ENCODE assay signal across 16 cellular contexts in genomic region chr4:98290511-98290910, GRCh38. TPM values are rescaled to one million over a fixed set of nuclear protein-coding genes. Genes with fewer than 3 reads are reported as not detected.
A peak's percentile ranks its signal among the peaks of the same experiment; 100 is the strongest.
DNase-seq lines count a peak whose midpoint lies in the region; ATAC-seq, FAIRE-seq and TF ChIP-seq lines count a peak whose summit lies in the region.
"Had no signal": no experiment of that assay in that cellular context is flagged by ENCODE, and none has a peak within 500 bp of the region (broad histone marks: within the 10 kb centered on the region; RNA-seq: fewer than 3 reads in every experiment).

No MANE protein-coding gene starts in this region.

- H3K36me3 ChIP-seq in cardiac muscle cell, result no peaks in the 10 kb centered on the region
- H3K36me3 ChIP-seq in left ventricle myocardium inferior, result no peaks in the 10 kb centered on the region
- H3K36me3 ChIP-seq in gastroesophageal sphincter, result peaks cover 0 to 4% of the 10 kb centered on the region in 2 donors

- no peaks in the 10 kb centered on the region for H3K27me3 Mint-ChIP-seq in T-helper 17 cell

- TF ChIP-seq POLR2A in gastroesophageal sphincter (IDR thresholded peaks at IDR 0.05), result no peak

- ATAC-seq in T-helper 17 cell (no peak), gastroesophageal sphincter (no peak), esophagus mucosa (no peak)
- ATAC-seq: HCT116 had no signal

- intact Hi-C loops in left ventricle myocardium inferior (cut with micrococcal nuclease), result no loop called here

- no peak for TF ChIP-seq EP300 in gastroesophageal sphincter (IDR thresholded peaks at IDR 0.05)

- H3K27me3 ChIP-seq in cardiac muscle cell (no peaks in the 10 kb centered on the region), left ventricle myocardium inferior (ENCODE audit: low read depth) (no peaks in the 10 kb centered on the region), gastroesophageal sphincter (no peaks in the 10 kb centered on the region)
- H3K27me3 ChIP-seq: BE2C, spleen had no signal

- H3K27ac ChIP-seq in cardiac muscle cell, result peak overlapping the region; percentile 71
- H3K27ac ChIP-seq in left ventricle myocardium inferior (replicated peaks), result no peak overlapping the region
- no peak overlapping the region for H3K27ac ChIP-seq in gastroesophageal sphincter

- DNase-seq in cardiac muscle cell (ENCODE audit: low read depth in 1 of 2, low spot score in 1 of 2) (peak in 1 of 2 donors; percentile 80), left ventricle myocardium inferior (no peak), T-helper 17 cell (no peak), fibroblast of pulmonary artery (ENCODE audit: low read depth) (peak; percentile 67), D721Med (ENCODE audit: insufficient read length, low spot score) (no peak), NCI-H1436 (lab: John Stamatoyannopoulos, UW) (no peak)
- DNase-seq: activated CD4-positive, alpha-beta T cell treated with anti-CD3 and anti-CD28 coated beads for 1 hour; activated naive CD4-positive, alpha-beta T cell treated with Interleukin-2 at 50 U/mL for 16 hours; BE2C; effector CD8-positive, alpha-beta T cell; NCI-H510A treated with DMSO at 0.1 percent for 48 hours; SHP77; spleen had no signal

- no peak for TF ChIP-seq CTCF in cardiac muscle cell (IDR thresholded peaks at IDR 0.05; ENCODE audit: low read depth, low read length)
- TF ChIP-seq CTCF in left ventricle myocardium inferior (IDR thresholded peaks at IDR 0.05; ENCODE audit: borderline replicate concordance), result no peak
- no peak for TF ChIP-seq CTCF in fibroblast of pulmonary artery (IDR thresholded peaks at IDR 0.05; ENCODE audit: low read length, missing control alignments)
- no peak for TF ChIP-seq CTCF in D721Med (IDR thresholded peaks at IDR 0.05; ENCODE audit: insufficient read depth, missing control alignments)
- no peak for TF ChIP-seq CTCF in gastroesophageal sphincter (IDR thresholded peaks at IDR 0.05)

- peaks cover 21% of the 10 kb centered on the region for H3K4me1 Mint-ChIP-seq in T-helper 17 cell

- peaks cover 45% of the 10 kb centered on the region for H3K4me1 ChIP-seq in cardiac muscle cell (ENCODE audit: low read depth)
- H3K4me1 ChIP-seq in left ventricle myocardium inferior, result peaks cover 43% of the 10 kb centered on the region
- H3K4me1 ChIP-seq in gastroesophageal sphincter, result peaks cover 3 to 23% (median 3%) of the 10 kb centered on the region in 3 donors

- no peaks in the 10 kb centered on the region for H3K9me3 ChIP-seq in cardiac muscle cell (ENCODE audit: low read depth)
- no peaks in the 10 kb centered on the region for H3K9me3 ChIP-seq in left ventricle myocardium inferior (replicated peaks)
- H3K9me3 ChIP-seq in T-helper 17 cell (ENCODE audit: control insufficient read depth, low read length, poor library complexity, severe bottlenecking), result no peaks in the 10 kb centered on the region
- no peaks in the 10 kb centered on the region for H3K9me3 ChIP-seq in gastroesophageal sphincter
- H3K9me3 ChIP-seq: BE2C, spleen had no signal

- 51 to 56% methylated on average over 2 of the region's 2 CpGs for WGBS in gastroesophageal sphincter (ENCODE audit: low coverage in 1 of 2), 2 donors

- H3K27ac Mint-ChIP-seq in T-helper 17 cell, result peak overlapping the region; percentile 86

- H3K4me3 ChIP-seq in cardiac muscle cell (no peak overlapping the region), left ventricle myocardium inferior (no peak overlapping the region), fibroblast of pulmonary artery (replicated peaks; ENCODE audit: low read depth, low read length) (no peak overlapping the region), gastroesophageal sphincter (no peak overlapping the region)
- H3K4me3 ChIP-seq: spleen had no signal

- no peak for FAIRE-seq in D721Med (lab: Jason Lieb, UNC)

- H3K4me3 Mint-ChIP-seq in T-helper 17 cell, result no peak overlapping the region

- H3K36me3 Mint-ChIP-seq in T-helper 17 cell (ENCODE audit: low read depth), result no peaks in the 10 kb centered on the region

RNA-seq across cellular contexts. Expression of gene RAP1GDS1, which starts 29.3 kb away (rescaled TPM):
- 40.7 and 42.8 TPM in 2 replicates for total RNA-seq in cardiac muscle cell
- polyA plus RNA-seq in cardiac muscle cell, result 34.8 and 63.6 TPM in 2 replicates
- 11.1 TPM for total RNA-seq in left ventricle myocardium inferior
- total RNA-seq in T-helper 17 cell, result 10 to 100 TPM; 41.0 to 47.0 TPM
- total RNA-seq in gastroesophageal sphincter, result 10 to 100 TPM; 30.9 to 46.1 (median 40.5) TPM
- total RNA-seq in esophagus mucosa, result 36.5 TPM
